In the genomic region with DNA sequence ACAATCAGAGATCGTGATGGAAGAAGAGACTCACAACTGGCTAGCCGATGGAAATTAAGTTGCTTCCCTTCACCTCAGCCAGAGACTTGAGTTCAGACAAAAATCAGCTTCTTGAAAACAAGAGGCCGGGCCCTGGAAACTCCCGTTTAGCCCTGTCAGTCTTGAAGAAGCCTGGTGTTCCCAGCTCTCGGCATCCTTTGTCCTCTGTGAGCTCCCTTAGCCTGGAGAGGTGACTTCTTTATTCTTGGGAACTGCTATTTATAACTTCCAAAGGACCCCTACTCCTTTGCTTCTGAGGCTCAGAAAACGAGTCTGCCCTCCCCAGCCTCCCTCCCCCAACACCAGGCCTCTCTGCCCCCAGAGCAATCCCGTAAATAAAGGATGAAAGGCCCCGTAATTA, we compare ENCODE assay signal across 17 cellular contexts.
"Had no signal": no experiment of that assay in that cellular context is flagged by ENCODE, and none has a peak within 500 bp of the region (broad histone marks: within the 10 kb centered on the region; RNA-seq: fewer than 3 reads in every experiment).

No MANE protein-coding gene starts in this region.

- ATAC-seq: activated CD4-positive, alpha-beta T cell treated with anti-CD3 and anti-CD28 coated beads for 36 hours; activated T-helper 17 cell treated with anti-CD3 and anti-CD28 coated beads, Interleukin-2, amount 50 U/mL, for 72 hours; heart right ventricle; left ventricle myocardium superior; mucosa of descending colon; naive thymus-derived CD4-positive, alpha-beta T cell had no signal

- H3K4me1 Mint-ChIP-seq: activated CD4-positive, alpha-beta T cell treated with anti-CD3 and anti-CD28 coated beads for 36 hours; activated naive CD8-positive, alpha-beta T cell treated with anti-CD3 and anti-CD28 coated beads for 36 hours; immature natural killer cell; naive thymus-derived CD4-positive, alpha-beta T cell had no signal

- H3K27me3 ChIP-seq: colonic mucosa had no signal

- H3K9me3 ChIP-seq: colonic mucosa, heart right ventricle, mucosa of descending colon had no signal

- H3K36me3 Mint-ChIP-seq: activated CD4-positive, alpha-beta memory T cell treated with anti-CD3 and anti-CD28 coated beads for 36 hours; activated naive CD8-positive, alpha-beta T cell treated with anti-CD3 and anti-CD28 coated beads for 36 hours; immature natural killer cell; naive thymus-derived CD4-positive, alpha-beta T cell had no signal

- H3K4me3 ChIP-seq: colonic mucosa, heart right ventricle, mucosa of descending colon had no signal

- H3K27me3 Mint-ChIP-seq: activated CD4-positive, alpha-beta memory T cell treated with anti-CD3 and anti-CD28 coated beads for 36 hours had no signal

- H3K4me3 Mint-ChIP-seq: activated CD4-positive, alpha-beta memory T cell treated with anti-CD3 and anti-CD28 coated beads for 36 hours; activated CD4-positive, alpha-beta T cell treated with anti-CD3 and anti-CD28 coated beads for 36 hours; activated naive CD8-positive, alpha-beta T cell treated with anti-CD3 and anti-CD28 coated beads for 36 hours; activated T-helper 17 cell treated with anti-CD3 and anti-CD28 coated beads, Interleukin-2, amount 50 U/mL, for 72 hours; immature natural killer cell; naive thymus-derived CD4-positive, alpha-beta T cell had no signal

- H3K4me1 ChIP-seq: colonic mucosa, heart right ventricle had no signal

- DNase-seq: activated CD4-positive, alpha-beta memory T cell treated with anti-CD3 and anti-CD28 coated beads for 36 hours; activated CD4-positive, alpha-beta T cell treated with anti-CD3 and anti-CD28 coated beads for 36 hours; activated naive CD4-positive, alpha-beta T cell; activated naive CD8-positive, alpha-beta T cell treated with anti-CD3 and anti-CD28 coated beads for 36 hours; amniotic stem cell; colonic mucosa; heart right ventricle; immature natural killer cell; left ventricle myocardium superior; mucosa of descending colon; naive thymus-derived CD4-positive, alpha-beta T cell; stimulated activated CD4-positive, alpha-beta T cell treated with anti-CD3 and anti-CD28 coated beads, Interleukin-12 subunit alpha, Interleukin-12 subunit beta, amount 100 ng/mL, for 4 hours; stimulated activated CD4-positive, alpha-beta T cell treated with anti-CD3 and anti-CD28 coated beads, Interleukin-1b, Interleukin-23, amount 100 ng/mL, for 48 hours; stimulated activated CD8-positive, alpha-beta memory T cell treated with anti-CD3 and anti-CD28 coated beads, Interleukin-4, amount 100 ng/mL, for 48 hours; stimulated activated naive CD4-positive, alpha-beta T cell; SW 1271 had no signal

- H3K27ac ChIP-seq: colonic mucosa, heart right ventricle had no signal

- H3K9me3 Mint-ChIP-seq: activated CD4-positive, alpha-beta memory T cell treated with anti-CD3 and anti-CD28 coated beads for 36 hours; activated naive CD8-positive, alpha-beta T cell treated with anti-CD3 and anti-CD28 coated beads for 36 hours had no signal

- H3K27ac Mint-ChIP-seq: activated CD4-positive, alpha-beta memory T cell treated with anti-CD3 and anti-CD28 coated beads for 36 hours; activated CD4-positive, alpha-beta T cell treated with anti-CD3 and anti-CD28 coated beads for 36 hours; activated naive CD8-positive, alpha-beta T cell treated with anti-CD3 and anti-CD28 coated beads for 36 hours; activated T-helper 17 cell treated with anti-CD3 and anti-CD28 coated beads, Interleukin-2, amount 50 U/mL, for 72 hours; immature natural killer cell; naive thymus-derived CD4-positive, alpha-beta T cell had no signal

- H3K36me3 ChIP-seq: colonic mucosa, heart right ventricle had no signal
